9 cellular contexts compared by ENCODE assay signal in the genomic region with DNA sequence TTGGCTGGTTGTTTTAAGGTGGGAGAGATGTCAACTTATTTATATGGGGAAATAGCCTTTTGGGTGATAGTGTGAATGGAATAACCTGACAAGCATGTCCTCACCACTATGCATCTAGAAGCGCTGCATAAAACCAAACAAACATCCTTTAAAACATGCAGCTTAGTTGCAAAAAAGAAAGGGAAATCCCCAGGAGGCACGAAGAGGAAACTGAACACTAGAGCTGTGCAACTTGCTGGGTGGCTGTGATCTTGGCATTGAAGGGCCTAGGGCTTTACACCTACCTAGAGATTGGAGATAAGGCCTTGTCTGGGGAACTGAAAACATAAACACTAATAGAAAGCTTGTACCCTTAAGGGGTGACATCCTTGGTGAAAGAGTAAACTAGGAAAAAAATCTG. TPM values are rescaled to one million over a fixed set of nuclear protein-coding genes. Genes with fewer than 3 reads are reported as not detected.
DNase-seq lines count a peak whose midpoint lies in the region; ATAC-seq and TF ChIP-seq lines count a peak whose summit lies in the region.
"Had no signal": no experiment of that assay in that cellular context is flagged by ENCODE, and none has a peak within 500 bp of the region (broad histone marks: within the 10 kb centered on the region; RNA-seq: fewer than 3 reads in every experiment).

No MANE protein-coding gene starts in this region.

- peak; percentile 62 for ATAC-seq in HG03108 (IDR thresholded peaks at IDR 0.05; ENCODE audit: unreplicated experiment)
- ATAC-seq in activated T-cell treated with anti-CD3 and anti-CD28 coated beads, Interleukin-2, amount 50 U/mL, for 72 hours (replicated peaks in 1 of 2) = peak; percentile 86 to 87
- peak; percentile 89 to 96 (median 92) for ATAC-seq in natural killer cell

- H3K27ac Mint-ChIP-seq in activated T-cell treated with anti-CD3 and anti-CD28 coated beads, Interleukin-2, amount 50 U/mL, for 72 hours = peak overlapping the region; percentile 16
- H3K27ac Mint-ChIP-seq in natural killer cell = peak overlapping the region; percentile 99

- H3K79me2 ChIP-seq in Karpas-422 (ENCODE audit: low read length) (no peaks in the 10 kb centered on the region), GM23248 (ENCODE audit: insufficient read depth) (no peaks in the 10 kb centered on the region)

- CTCF ChIA-PET in GM10248 (lab: Yijun Ruan, JAX) = interaction anchor here (0.7 to 1.7 kb wide), 7 partner anchors 8 to 294 kb away, joined by 3 to 16 read pairs (median 4); no protein-coding TSS in a partner anchor

- peak overlapping the region; percentile 56 to 64 for H3K4me3 Mint-ChIP-seq in activated T-cell treated with anti-CD3 and anti-CD28 coated beads, Interleukin-2, amount 50 U/mL, for 72 hours
- H3K4me3 Mint-ChIP-seq in natural killer cell = peak overlapping the region; percentile 57

- 65 to 70% methylated on average over 2 of the region's 2 CpGs for WGBS in GM23248 (ENCODE audit: low coverage in 1 of 2, low lambda C conversion rate in 2 of 2, missing lambda C conversion rate in 2 of 2), 2 experiments

- H3K4me1 Mint-ChIP-seq in activated T-cell treated with anti-CD3 and anti-CD28 coated beads, Interleukin-2, amount 50 U/mL, for 72 hours (ENCODE audit: low read depth) = peaks cover 61% of the 10 kb centered on the region
- H3K4me1 Mint-ChIP-seq in natural killer cell = peaks cover 73 to 85% of the 10 kb centered on the region in 2 donors

- H3K9ac ChIP-seq in Karpas-422 (ENCODE audit: low read length) (no peak overlapping the region), GM23248 (no peak overlapping the region)

- H4K20me1 ChIP-seq in Karpas-422 (ENCODE audit: insufficient read depth, low read depth, low read length) = no peaks in the 10 kb centered on the region
- no peaks in the 10 kb centered on the region for H4K20me1 ChIP-seq in GM23248 (ENCODE audit: insufficient read depth)

- H3K9me3 ChIP-seq in Karpas-422 (ENCODE audit: low read length) (no peaks in the 10 kb centered on the region), GM23248 (ENCODE audit: low read depth) (no peaks in the 10 kb centered on the region)

- H3K27me3 ChIP-seq in Karpas-422 (ENCODE audit: low read length) (no peaks in the 10 kb centered on the region), GM23248 (replicated peaks; ENCODE audit: insufficient read depth) (peaks cover 9% of the 10 kb centered on the region; the same call in 1 of the 2 replicates)

- in situ Hi-C loops in GM23248 (cut with MboI) = no loop called here

- H3K4me1 ChIP-seq in Karpas-422 (ENCODE audit: low read length) (no peaks in the 10 kb centered on the region), GM23248 (ENCODE audit: insufficient read depth) (no peaks in the 10 kb centered on the region)

- H3K9me2 ChIP-seq in Karpas-422 (replicated peaks; ENCODE audit: insufficient read depth, low read length) (no peaks in the 10 kb centered on the region), GM23248 (ENCODE audit: insufficient read depth) (no peaks in the 10 kb centered on the region)

- no peaks in the 10 kb centered on the region for H3K36me3 ChIP-seq in Karpas-422 (ENCODE audit: insufficient read depth, low read length)
- H3K36me3 ChIP-seq in GM23248 (ENCODE audit: low read depth) = no peaks in the 10 kb centered on the region

- H3K9me3 Mint-ChIP-seq in activated T-cell treated with anti-CD3 and anti-CD28 coated beads, Interleukin-2, amount 50 U/mL, for 72 hours = no peaks in the 10 kb centered on the region
- no peaks in the 10 kb centered on the region for H3K9me3 Mint-ChIP-seq in natural killer cell

- DNase-seq in GM10248 (ENCODE audit: extremely low spot score) (peak; percentile 70), natural killer cell (peak; percentile 31), dermis blood vessel endothelial cell (no peak), Karpas-422 (no peak), posterior cingulate gyrus (no peak), GM23248 (no peak)
- peak; percentile 36 to 45 for DNase-seq in activated T-cell treated with anti-CD3 and anti-CD28 coated beads, Interleukin-2, amount 50 U/mL, for 72 hours
- DNase-seq: NCI-H748 treated with DMSO at 0.1 percent for 48 hours had no signal

- peaks cover 7% of the 10 kb centered on the region in 2 donors for H3K36me3 Mint-ChIP-seq in activated T-cell treated with anti-CD3 and anti-CD28 coated beads, Interleukin-2, amount 50 U/mL, for 72 hours (ENCODE audit: insufficient read depth in 2 of 2)
- no peaks in the 10 kb centered on the region for H3K36me3 Mint-ChIP-seq in natural killer cell

- TF ChIP-seq CTCF in GM10248 (IDR thresholded peaks at IDR 0.05; ENCODE audit: control extremely low read depth, extremely low read depth, low read depth, missing control alignments) = no peak
- no peak for TF ChIP-seq CTCF in natural killer cell (IDR thresholded peaks at IDR 0.05)

- H3K27me3 Mint-ChIP-seq in activated T-cell treated with anti-CD3 and anti-CD28 coated beads, Interleukin-2, amount 50 U/mL, for 72 hours (ENCODE audit: low read depth) = no peaks in the 10 kb centered on the region
- H3K27me3 Mint-ChIP-seq in natural killer cell (ENCODE audit: low read depth in 2 of 2) = no peaks in the 10 kb centered on the region

- H2AFZ ChIP-seq in Karpas-422 (ENCODE audit: low read length) (no peak overlapping the region), GM23248 (no peak overlapping the region)

- no peak overlapping the region for H3K4me2 ChIP-seq in Karpas-422 (ENCODE audit: low read depth, low read length, poor library complexity, severe bottlenecking)
- H3K4me2 ChIP-seq in GM23248 (ENCODE audit: unreplicated experiment) = no peak overlapping the region

- POLR2A ChIA-PET in GM10248 (lab: Yijun Ruan, JAX) = interaction anchor here (0.7 kb wide), 1 partner anchor 9 kb away, joined by 5 read pairs; no protein-coding TSS in a partner anchor

- no peaks in the 10 kb centered on the region for H3F3A ChIP-seq in GM23248 (ENCODE audit: insufficient read depth)

- H3K4me3 ChIP-seq in Karpas-422 (ENCODE audit: low read length) (no peak overlapping the region), GM23248 (no peak overlapping the region)

- intact Hi-C loops in natural killer cell (cut with micrococcal nuclease) = loop anchor here (1.0 to 2.0 kb wide), 2 partner anchors 8 to 36 kb away; no protein-coding TSS in a partner anchor
- intact Hi-C loops in posterior cingulate gyrus (cut with DNase I) = no loop called here

- H3K27ac ChIP-seq in Karpas-422 (ENCODE audit: low read length) (no peak overlapping the region), GM23248 (no peak overlapping the region)

RNA-seq across cellular contexts. Expression of a gene that starts 7.3 kb away (rescaled TPM):
- total RNA-seq in activated T-cell treated with anti-CD3 and anti-CD28 coated beads, Interleukin-2, amount 50 U/mL, for 72 hours = 10 to 100 TPM; 23.7 to 25.9 TPM
- total RNA-seq in natural killer cell (100 to 1,000 TPM in 2 of 3 donors, 10 to 100 TPM in 1; 100.0 to 172 (median 146) TPM), dermis blood vessel endothelial cell (not detected in 2 replicates)
- total RNA-seq in Karpas-422 (2014; rRNA removed; shearing (Covaris generic); ENCODE audit: low replicate concordance) = 0.86 and 2.5 TPM in 2 replicates
- total RNA-seq in GM23248 (2014; rRNA removed; shearing (Covaris generic)) = not detected in 2 replicates
- polyA plus RNA-seq in GM23248 (2016; fragmentation: Nextera tagmentation; extraction: Ambion mirVana) = not detected in 2 replicates

RNA-seq across cellular contexts. Expression of a gene that starts 39.5 kb away (rescaled TPM):
- total RNA-seq in activated T-cell treated with anti-CD3 and anti-CD28 coated beads, Interleukin-2, amount 50 U/mL, for 72 hours = not detected
- total RNA-seq in natural killer cell (not detected), dermis blood vessel endothelial cell (not detected in 2 replicates)
- total RNA-seq in Karpas-422 (2014; rRNA removed; shearing (Covaris generic); ENCODE audit: low replicate concordance) = not detected in 2 replicates
- total RNA-seq in GM23248 (2014; rRNA removed; shearing (Covaris generic)) = not detected in 2 replicates
- polyA plus RNA-seq in GM23248 (2016; fragmentation: Nextera tagmentation; extraction: Ambion mirVana) = not detected in 2 replicates

RNA-seq across cellular contexts. Expression of a gene that starts 52.0 kb away (rescaled TPM):
- 100 to 1,000 TPM; 153 to 180 TPM for total RNA-seq in activated T-cell treated with anti-CD3 and anti-CD28 coated beads, Interleukin-2, amount 50 U/mL, for 72 hours
- total RNA-seq in natural killer cell = 10 to 100 TPM; 73.4 to 96.0 (median 86.5) TPM
- 26.7 and 76.9 TPM in 2 replicates for total RNA-seq in dermis blood vessel endothelial cell
- total RNA-seq in Karpas-422 (2014; rRNA removed; shearing (Covaris generic); ENCODE audit: low replicate concordance) = 75.4 and 105 TPM in 2 replicates
- 28.7 and 30.4 TPM in 2 replicates for total RNA-seq in GM23248 (2014; rRNA removed; shearing (Covaris generic))
- polyA plus RNA-seq in GM23248 (2016; fragmentation: Nextera tagmentation; extraction: Ambion mirVana) = 39.5 and 41.8 TPM in 2 replicates

RNA-seq across cellular contexts. Expression of a gene that starts 59.5 kb away (rescaled TPM):
- 1 to 10 TPM; 4.5 to 5.6 TPM for total RNA-seq in activated T-cell treated with anti-CD3 and anti-CD28 coated beads, Interleukin-2, amount 50 U/mL, for 72 hours
- total RNA-seq in natural killer cell (1 to 10 TPM; 2.5 to 6.3 (median 4.7) TPM), dermis blood vessel endothelial cell (0.28 and 1.0 TPM in 2 replicates)
- total RNA-seq in Karpas-422 (2014; rRNA removed; shearing (Covaris generic); ENCODE audit: low replicate concordance) = 39.6 and 45.8 TPM in 2 replicates
- 0.32 TPM in 1 of 2 replicates, not detected in the other for total RNA-seq in GM23248 (2014; rRNA removed; shearing (Covaris generic))
- 0.27 and 0.85 TPM in 2 replicates for polyA plus RNA-seq in GM23248 (2016; fragmentation: Nextera tagmentation; extraction: Ambion mirVana)

Comparison
In these comparisons a context has a peak if more than half of its experiments do, and no peak if none do; other contexts are left out.
1. DNase-seq: peak in GM10248 (single experiment), activated T-cell treated with anti-CD3 and anti-CD28 coated beads, Interleukin-2, amount 50 U/mL, for 72 hours (2 of 2) and natural killer cell (single experiment); none in dermis blood vessel endothelial cell (single experiment), Karpas-422 (single experiment), posterior cingulate gyrus (0 of 10) and GM23248 (single experiment).
2. Peak in every context shown above with its lines, with median percentiles within 50 percentile points of each other: ATAC-seq.